In genomic region chr11:28616160-28616559, GRCh38 we compare ENCODE assay signal across 27 cellular contexts.
A peak's percentile ranks its signal among the peaks of the same experiment; 100 is the strongest.
DNase-seq lines count a peak whose midpoint lies in the region; ATAC-seq, FAIRE-seq and TF ChIP-seq lines count a peak whose summit lies in the region.
"Had no signal": no experiment of that assay in that cellular context is flagged by ENCODE, and none has a peak within 500 bp of the region (broad histone marks: within the 10 kb centered on the region; RNA-seq: fewer than 3 reads in every experiment).

No MANE protein-coding gene starts in this region.

- H3K9me1 ChIP-seq in IMR-90 (ENCODE audit: insufficient read depth, low read length) = no peaks in the 10 kb centered on the region

- WGBS in HepG2 (ENCODE audit: low lambda C conversion rate) = 8% methylated on average over 3 of the region's 3 CpGs
- WGBS in right lobe of liver (ENCODE audit: insufficient coverage, low coverage, low lambda C conversion rate, missing lambda C conversion rate) = 52% methylated on average over 3 of the region's 3 CpGs
- 57% methylated on average over 1 of the region's 3 CpGs; no CpG with 5 or more reads in 1 of the 2 experiments for WGBS in IMR-90 (ENCODE audit: extremely low coverage in 2 of 2, insufficient read length in 1 of 2), 2 experiments
- 88 to 100% methylated on average over 1 to 3 of the region's 3 CpGs for WGBS in endodermal cell (ENCODE audit: insufficient coverage in 1 of 2, insufficient read length in 1 of 2), 2 experiments

- BruUV-seq in HepG2 (replicated peaks; lab: Mats Ljungman, UMichigan) (no TSS peak), IMR-90 (replicated peaks; lab: Mats Ljungman, UMichigan) (no TSS peak)

- in situ Hi-C loops in HepG2 (cut with HindIII; ENCODE audit: extremely low pct_ligation_motif_present, low pct_unique_long_range_greater_than_20kb) = no loop called here
- in situ Hi-C loops in IMR-90 (cut with MboI; ENCODE audit: low sequenced_read_pairs) = no loop called here

- TF ChIP-seq EP300 in HepG2 (IDR thresholded peaks at IDR 0.05; ENCODE audit: low read depth in 2 of 2, low read length in 2 of 2) (no peak), HepG2 (CRISPR knock-in tag; IDR thresholded peaks at IDR 0.05; ENCODE audit: borderline replicate concordance) (no peak)

- no peak overlapping the region for H3K23ac ChIP-seq in IMR-90 (ENCODE audit: low read depth, low read length)

- H3K4me1 ChIP-seq in HepG2 (ENCODE audit: insufficient read depth, low read length) (no peaks in the 10 kb centered on the region), right lobe of liver (no peaks in the 10 kb centered on the region), IMR-90 (ENCODE audit: control insufficient read depth, insufficient read depth, low read length) (peaks cover 4% of the 10 kb centered on the region), endodermal cell (ENCODE audit: control insufficient read depth, insufficient read depth, low read length) (peaks cover 4% of the 10 kb centered on the region)
- H3K4me1 ChIP-seq: BE2C, BLaER1 had no signal

- DNase-seq in HepG2 (ENCODE audit: low spot score) (no peak), right lobe of liver (no peak), IMR-90 (no peak), endodermal cell (no peak), UCSD-AML1 (lab: John Stamatoyannopoulos, UW; ENCODE audit: unreplicated experiment) (no peak)
- DNase-seq in activated CD4-positive, alpha-beta T cell treated with anti-CD3 and anti-CD28 coated beads, Interleukin-2, amount 50 U/mL, for 4 hours = no peak
- DNase-seq: ACHN; BE2C; C1 segment of cervical spinal cord; CD4-positive, alpha-beta memory T cell; CD4-positive, CD25-positive, alpha-beta regulatory T cell; CD8-positive, alpha-beta memory T cell; COR-L47; DMS 273 treated with DMSO at 0.1 percent for 48 hours; DMS153; DMS53; DMS79; DND-41; EL; GDM1 had no signal

- TF ChIP-seq CTCF in HepG2 (CRISPR knock-in tag; IDR thresholded peaks at IDR 0.05) (no peak), right lobe of liver (IDR thresholded peaks at IDR 0.05) (no peak), IMR-90 (conservative IDR thresholded peaks at IDR 0.05; ENCODE audit: low read depth, low read length) (no peak), endodermal cell (conservative IDR thresholded peaks at IDR 0.05) (no peak)

- H3K4me3 Mint-ChIP-seq in endodermal cell = peak overlapping the region; percentile 15
- H3K4me3 Mint-ChIP-seq: CD14-positive monocyte; CD4-positive, alpha-beta memory T cell; CD4-positive, CD25-positive, alpha-beta regulatory T cell; CD8-positive, alpha-beta memory T cell had no signal

- no peak overlapping the region for H3K14ac ChIP-seq in IMR-90 (replicated peaks; ENCODE audit: low read depth, low read length)

- H2AFZ ChIP-seq in HepG2 (ENCODE audit: low read length) (no peak overlapping the region), IMR-90 (replicated peaks; ENCODE audit: low read length, poor library complexity) (no peak overlapping the region)

- no peak overlapping the region for H3K4ac ChIP-seq in IMR-90 (ENCODE audit: low read depth, low read length)

- peak overlapping the region; percentile 39; the same call in 1 of the 2 replicates for H3K18ac ChIP-seq in IMR-90 (ENCODE audit: low read depth, low read length)

- H3K9me3 Mint-ChIP-seq in endodermal cell = no peaks in the 10 kb centered on the region

- TF ChIP-seq RAD21 in HepG2 (CRISPR knock-in tag; IDR thresholded peaks at IDR 0.05) (no peak), IMR-90 (IDR thresholded peaks at IDR 0.05; ENCODE audit: low read length) (no peak)

- intact Hi-C loops in HepG2 (cut with micrococcal nuclease; ENCODE audit: unreplicated experiment) = no loop called here
- intact Hi-C loops in right lobe of liver (cut with DNase I) = no loop called here
- intact Hi-C loops in IMR-90 (cut with micrococcal nuclease) = no loop called here

- H3K27me3 Mint-ChIP-seq in endodermal cell (ENCODE audit: insufficient read depth) = no peaks in the 10 kb centered on the region
- H3K27me3 Mint-ChIP-seq: CD4-positive, alpha-beta memory T cell; CD8-positive, alpha-beta memory T cell had no signal

- no peak overlapping the region for H3K9ac ChIP-seq in HepG2 (ENCODE audit: insufficient read depth, low read depth, low read length)
- H3K9ac ChIP-seq in IMR-90 (ENCODE audit: low read depth, low read length) = no peak overlapping the region
- H3K9ac ChIP-seq in endodermal cell (ENCODE audit: extremely low read depth, low read length, poor library complexity, severe bottlenecking) = no peak overlapping the region
- H3K9ac ChIP-seq: BLaER1 had no signal

- peaks cover 41% of the 10 kb centered on the region for H3K4me1 Mint-ChIP-seq in endodermal cell
- H3K4me1 Mint-ChIP-seq: CD14-positive monocyte; CD4-positive, alpha-beta memory T cell; CD4-positive, CD25-positive, alpha-beta regulatory T cell; CD8-positive, alpha-beta memory T cell had no signal

- no peak overlapping the region for H3K56ac ChIP-seq in IMR-90 (ENCODE audit: extremely low read depth, insufficient read depth, low read length)

- H4K20me1 ChIP-seq in HepG2 (ENCODE audit: insufficient read depth, low read length) (no peaks in the 10 kb centered on the region), IMR-90 (ENCODE audit: insufficient read depth, low read length) (no peaks in the 10 kb centered on the region)
- H4K20me1 ChIP-seq: BLaER1 had no signal

- H3K4me2 ChIP-seq in HepG2 (ENCODE audit: low read depth, low read length) (no peak overlapping the region), IMR-90 (ENCODE audit: low read depth, low read length) (no peak overlapping the region)
- H3K4me2 ChIP-seq: BLaER1 had no signal

- no peak overlapping the region for H4K91ac ChIP-seq in IMR-90 (ENCODE audit: insufficient read depth, low read depth, low read length)

- H3K9me3 ChIP-seq in HepG2 (ENCODE audit: low read length) (no peaks in the 10 kb centered on the region), right lobe of liver (no peaks in the 10 kb centered on the region), IMR-90 (ENCODE audit: control insufficient read depth, insufficient read depth, low read length) (no peaks in the 10 kb centered on the region), endodermal cell (ENCODE audit: control insufficient read depth, low read length) (no peaks in the 10 kb centered on the region)
- H3K9me3 ChIP-seq: BE2C, BLaER1 had no signal

- no peak overlapping the region for H2BK5ac ChIP-seq in IMR-90 (ENCODE audit: low read depth, low read length, poor library complexity, severe bottlenecking)

- H3K27ac ChIP-seq in HepG2 (ENCODE audit: extremely low read length, insufficient read depth, low read length) (no peak overlapping the region), right lobe of liver (no peak overlapping the region), IMR-90 (ENCODE audit: insufficient read depth, low read length) (no peak overlapping the region), endodermal cell (ENCODE audit: low read depth, low read length) (no peak overlapping the region)
- H3K27ac ChIP-seq: 22Rv1, BLaER1 had no signal

- no peak overlapping the region for H3K4me3 ChIP-seq in HepG2 (replicated peaks in 1 of 3; ENCODE audit: insufficient read depth in 1 of 3, low read depth in 2 of 3, low read length in 3 of 3)
- no peak overlapping the region for H3K4me3 ChIP-seq in right lobe of liver
- no peak overlapping the region for H3K4me3 ChIP-seq in IMR-90 (ENCODE audit: insufficient read depth, low read depth, low read length)
- H3K4me3 ChIP-seq in endodermal cell (ENCODE audit: low read length) = no peak overlapping the region
- H3K4me3 ChIP-seq: BLaER1, GM12878 had no signal

- no peak overlapping the region for H3K27ac Mint-ChIP-seq in endodermal cell
- H3K27ac Mint-ChIP-seq: CD14-positive monocyte; CD4-positive, alpha-beta memory T cell; CD4-positive, CD25-positive, alpha-beta regulatory T cell; CD8-positive, alpha-beta memory T cell had no signal

- POLR2A ChIA-PET in HepG2 (lab: Yijun Ruan, JAX) (no interaction called here), IMR-90 (lab: Charles Lee; ENCODE audit: unreplicated experiment) (no interaction called here)

- ATAC-seq in HepG2 = no peak
- no peak for ATAC-seq in right lobe of liver
- ATAC-seq in IMR-90 (ENCODE audit: low read depth) = no peak
- ATAC-seq: GM12878 had no signal

- CTCF ChIA-PET in HepG2 (lab: Yijun Ruan, JAX; ENCODE audit: low intra/inter-chr PET ratio, low total read pairs) = no interaction called here
- CTCF ChIA-PET in IMR-90 (lab: Yijun Ruan, JAX) = no interaction called here

- H3K36me3 ChIP-seq in HepG2 (replicated peaks in 1 of 2; ENCODE audit: control insufficient read depth in 1 of 2, insufficient read depth in 2 of 2, low read length in 2 of 2) (no peaks in the 10 kb centered on the region), right lobe of liver (no peaks in the 10 kb centered on the region), IMR-90 (ENCODE audit: control insufficient read depth, insufficient read depth, low read length) (no peaks in the 10 kb centered on the region), endodermal cell (ENCODE audit: control insufficient read depth, insufficient read depth, low read length) (no peaks in the 10 kb centered on the region)
- H3K36me3 ChIP-seq: BE2C, BLaER1 had no signal

- no peaks in the 10 kb centered on the region for H3K79me1 ChIP-seq in IMR-90 (ENCODE audit: low read depth in 1 of 2, low read length in 2 of 2)

- no peaks in the 10 kb centered on the region for H3K79me2 ChIP-seq in HepG2 (ENCODE audit: insufficient read depth, low read length)

- TF ChIP-seq POLR2A in HepG2 (IDR thresholded peaks at IDR 0.05; ENCODE audit: insufficient read depth in 1 of 2, low read depth in 2 of 2, low read length in 2 of 2) = no peak
- TF ChIP-seq POLR2A in right lobe of liver (IDR thresholded peaks at IDR 0.05) = no peak
- TF ChIP-seq POLR2A in IMR-90 (IDR thresholded peaks at IDR 0.05; ENCODE audit: low read depth, low read length) = no peak

- no peak overlapping the region for H2AK9ac ChIP-seq in IMR-90 (replicated peaks; ENCODE audit: low read depth, low read length, poor library complexity)

- H2BK15ac ChIP-seq in IMR-90 (ENCODE audit: low read depth, low read length) = no peak overlapping the region; the same call in 2 of the 3 replicates

- dilution Hi-C loops in IMR-90 (cut with HindIII; ENCODE audit: low sequenced_read_pairs, unreplicated experiment) = no loop called here

- no peak overlapping the region for H4K5ac ChIP-seq in IMR-90 (ENCODE audit: low read depth, low read length)

- H4K8ac ChIP-seq in IMR-90 (ENCODE audit: low read depth in 2 of 2, low read length in 2 of 2) = peak overlapping the region in 1 of 2 experiments; percentile 3; a peak in 2 of 4 replicates

- H3K27me3 ChIP-seq in HepG2 (ENCODE audit: control insufficient read depth in 1 of 2, insufficient read depth in 2 of 2, low read length in 2 of 2) (0 out of 5 replicates have a peak, but pooled peaks cover 0 to 4% of the 10 kb centered on the region in 2 experiments), right lobe of liver (no peaks in the 10 kb centered on the region), IMR-90 (ENCODE audit: control insufficient read depth, insufficient read depth, low read length) (no peaks in the 10 kb centered on the region), endodermal cell (ENCODE audit: control insufficient read depth, insufficient read depth, low read length, poor library complexity, severe bottlenecking) (no peaks in the 10 kb centered on the region)
- H3K27me3 ChIP-seq: BE2C, BLaER1 had no signal

- H2AK5ac ChIP-seq in IMR-90 (ENCODE audit: low read depth, low read length) = no peak overlapping the region

- H2BK120ac ChIP-seq in IMR-90 (ENCODE audit: low read depth, low read length) = no peak overlapping the region

- H2BK20ac ChIP-seq in IMR-90 (ENCODE audit: low read depth, low read length) = no peak overlapping the region

- FAIRE-seq in HepG2 (lab: Jason Lieb, UNC) = no peak
- FAIRE-seq: GM12878, GM12892, GM18507, GM19239 had no signal

- H3K36me3 Mint-ChIP-seq in endodermal cell (ENCODE audit: low read depth) = no peaks in the 10 kb centered on the region
- H3K36me3 Mint-ChIP-seq: CD14-positive monocyte; CD4-positive, alpha-beta memory T cell; CD4-positive, CD25-positive, alpha-beta regulatory T cell; CD8-positive, alpha-beta memory T cell had no signal
